Comparison of ENCODE assay signal across 32 cellular contexts in genomic region chr15:86077070-86077469, GRCh38. TPM values are rescaled to one million over a fixed set of nuclear protein-coding genes. Genes with fewer than 3 reads are reported as not detected.
DNase-seq lines count a peak whose midpoint lies in the region; ATAC-seq and TF ChIP-seq lines count a peak whose summit lies in the region.
"Had no signal": no experiment of that assay in that cellular context is flagged by ENCODE, and none has a peak within 500 bp of the region (broad histone marks: within the 10 kb centered on the region; RNA-seq: fewer than 3 reads in every experiment).

No MANE protein-coding gene starts in this region.

- H3K36me3 ChIP-seq in H7 (replicated peaks; ENCODE audit: control insufficient read depth, insufficient read depth, low read length) (no peaks in the 10 kb centered on the region), endodermal cell (ENCODE audit: control insufficient read depth, insufficient read depth, low read length) (no peaks in the 10 kb centered on the region), neural progenitor cell (no peaks in the 10 kb centered on the region), sigmoid colon (no peaks in the 10 kb centered on the region)
- H3K36me3 ChIP-seq: adrenal gland, esophagus squamous epithelium, heart left ventricle, right atrium auricular region, stomach, thyroid gland had no signal

- H3K4me3 ChIP-seq in H7 (ENCODE audit: insufficient read depth, low read depth, low read length) (no peak overlapping the region), endodermal cell (ENCODE audit: low read length) (peak overlapping the region; percentile 33), neural progenitor cell (no peak overlapping the region), sigmoid colon (no peak overlapping the region)
- H3K4me3 ChIP-seq: adrenal gland, body of pancreas, esophagus squamous epithelium, heart left ventricle, right atrium auricular region, stomach, thyroid gland had no signal

- TF ChIP-seq CTCF in endodermal cell (conservative IDR thresholded peaks at IDR 0.05) = peak; percentile 61
- TF ChIP-seq CTCF in neural progenitor cell (IDR thresholded peaks at IDR 0.05) = no peak
- no peak for TF ChIP-seq CTCF in sigmoid colon (IDR thresholded peaks at IDR 0.05)

- H3K27ac Mint-ChIP-seq in endodermal cell (peak overlapping the region; percentile 69), neural progenitor cell (peak overlapping the region; percentile 80)
- H3K27ac Mint-ChIP-seq: activated CD8-positive, alpha-beta T cell treated with anti-CD3 and anti-CD28 coated beads for 36 hours; activated naive CD4-positive, alpha-beta T cell treated with anti-CD3 and anti-CD28 coated beads, Interleukin-2, amount 10 ng/mL, durations not matched to agents 7 days and 5 days; dendritic cell treated with granulocyte-macrophage colony-stimulating factor and Interleukin-4, amounts not matched to agents 40 ng/mL and 50 ng/mL, for 4 days; memory B cell; T-helper 17 cell had no signal

- H3K4me1 ChIP-seq in endodermal cell (ENCODE audit: control insufficient read depth, insufficient read depth, low read length) (peaks cover 13% of the 10 kb centered on the region), neural progenitor cell (peaks cover 56% of the 10 kb centered on the region), sigmoid colon (no peaks in the 10 kb centered on the region)
- H3K4me1 ChIP-seq: adrenal gland, body of pancreas, esophagus squamous epithelium, foreskin keratinocyte, heart left ventricle, parathyroid adenoma, right atrium auricular region, thyroid gland had no signal

- H3K9ac ChIP-seq in endodermal cell (ENCODE audit: extremely low read depth, low read length, poor library complexity, severe bottlenecking) (no peak overlapping the region), neural progenitor cell (no peak overlapping the region)
- H3K9ac ChIP-seq: parathyroid adenoma had no signal

- 52 to 60% methylated on average over 2 of the region's 2 CpGs for WGBS in endodermal cell (ENCODE audit: insufficient coverage in 1 of 2, insufficient read length in 1 of 2), 2 experiments
- 27 to 36% methylated on average over 2 of the region's 2 CpGs for WGBS in sigmoid colon, 2 donors

- DNase-seq in H7 (peak; percentile 26), NAMALWA (ENCODE audit: low spot score) (peak; percentile 3), endodermal cell (peak; percentile 60), neural progenitor cell (ENCODE audit: low spot score) (no peak), sigmoid colon (no peak)
- no peak for DNase-seq in activated T-cell treated with anti-CD3 and anti-CD28 coated beads, Interleukin-2, amount 50 U/mL, for 4 hours
- DNase-seq: activated CD8-positive, alpha-beta memory T cell treated with anti-CD3 and anti-CD28 coated beads, Interleukin-2, amount 50 U/mL, for 48 hours; activated CD8-positive, alpha-beta T cell treated with anti-CD3 and anti-CD28 coated beads for 36 hours; activated naive CD4-positive, alpha-beta T cell treated with anti-CD3 and anti-CD28 coated beads, Interleukin-2, amount 10 ng/mL, durations not matched to agents 7 days and 5 days; adrenal gland; body of pancreas; esophagus squamous epithelium; foreskin keratinocyte; heart left ventricle; NCI-H1092 treated with DMSO at 0.1 percent for 48 hours; NCI-H1694 treated with DMSO at 0.1 percent for 48 hours; OCI-M1; stimulated activated CD4-positive, alpha-beta T cell treated with anti-CD3 and anti-CD28 coated beads, Interleukin-2, amount 100 ng/mL, for 24 hours; stimulated activated CD8-positive, alpha-beta memory T cell treated with anti-CD3 and anti-CD28 coated beads, Interleukin-4, amount 100 ng/mL, for 48 hours; stomach; T-helper 17 cell; thyroid gland had no signal

- H3K9me3 ChIP-seq in endodermal cell (ENCODE audit: control insufficient read depth, low read length) (no peaks in the 10 kb centered on the region), neural progenitor cell (ENCODE audit: low read depth) (no peaks in the 10 kb centered on the region), sigmoid colon (no peaks in the 10 kb centered on the region)
- H3K9me3 ChIP-seq: adrenal gland, body of pancreas, esophagus squamous epithelium, heart left ventricle, right atrium auricular region, stomach, thyroid gland had no signal

- H3K4me1 Mint-ChIP-seq in endodermal cell = peaks cover 42% of the 10 kb centered on the region
- peaks cover 47% of the 10 kb centered on the region for H3K4me1 Mint-ChIP-seq in neural progenitor cell
- H3K4me1 Mint-ChIP-seq in activated T-cell treated with anti-CD3 and anti-CD28 coated beads, Interleukin-2, amount 50 U/mL, for 4 hours (ENCODE audit: low read depth) = no peaks in the 10 kb centered on the region
- H3K4me1 Mint-ChIP-seq: activated naive CD4-positive, alpha-beta T cell treated with anti-CD3 and anti-CD28 coated beads, Interleukin-2, amount 10 ng/mL, durations not matched to agents 7 days and 5 days; memory B cell; T-helper 17 cell had no signal

- H3K4me3 Mint-ChIP-seq in endodermal cell (no peak overlapping the region), neural progenitor cell (peak overlapping the region; percentile 3)
- H3K4me3 Mint-ChIP-seq in activated T-cell treated with anti-CD3 and anti-CD28 coated beads, Interleukin-2, amount 50 U/mL, for 4 hours = no peak overlapping the region
- H3K4me3 Mint-ChIP-seq: activated CD8-positive, alpha-beta T cell treated with anti-CD3 and anti-CD28 coated beads for 36 hours; activated naive CD4-positive, alpha-beta T cell treated with anti-CD3 and anti-CD28 coated beads, Interleukin-2, amount 10 ng/mL, durations not matched to agents 7 days and 5 days; dendritic cell treated with granulocyte-macrophage colony-stimulating factor and Interleukin-4, amounts not matched to agents 40 ng/mL and 50 ng/mL, for 4 days; memory B cell; neural crest cell; T-helper 17 cell had no signal

- no peak for TF ChIP-seq POLR2A in sigmoid colon (IDR thresholded peaks at IDR 0.05)

- no peak for ATAC-seq in activated T-cell treated with anti-CD3 and anti-CD28 coated beads, Interleukin-2, amount 50 U/mL, for 4 hours
- ATAC-seq in HG03280 (IDR thresholded peaks at IDR 0.05; ENCODE audit: unreplicated experiment) = no peak
- ATAC-seq: activated CD8-positive, alpha-beta T cell treated with anti-CD3 and anti-CD28 coated beads for 36 hours; body of pancreas; foreskin keratinocyte; heart left ventricle; T-helper 17 cell had no signal

- H3K4me2 ChIP-seq in neural progenitor cell = peak overlapping the region; percentile 59

- H3K27me3 Mint-ChIP-seq in endodermal cell (ENCODE audit: insufficient read depth) (no peaks in the 10 kb centered on the region), neural progenitor cell (ENCODE audit: insufficient read depth, low read depth) (peaks cover 3% of the 10 kb centered on the region)
- H3K27me3 Mint-ChIP-seq in activated T-cell treated with anti-CD3 and anti-CD28 coated beads, Interleukin-2, amount 50 U/mL, for 4 hours (ENCODE audit: low read depth) = peaks cover 4% of the 10 kb centered on the region
- H3K27me3 Mint-ChIP-seq: dendritic cell treated with granulocyte-macrophage colony-stimulating factor and Interleukin-4, amounts not matched to agents 40 ng/mL and 50 ng/mL, for 4 days had no signal

- intact Hi-C loops in sigmoid colon (cut with DNase I) = no loop called here

- TF ChIP-seq EP300 in sigmoid colon (IDR thresholded peaks at IDR 0.05) = no peak

- H3K36me3 Mint-ChIP-seq in endodermal cell (ENCODE audit: low read depth) (no peaks in the 10 kb centered on the region), neural progenitor cell (no peaks in the 10 kb centered on the region)
- H3K36me3 Mint-ChIP-seq in activated T-cell treated with anti-CD3 and anti-CD28 coated beads, Interleukin-2, amount 50 U/mL, for 4 hours (ENCODE audit: insufficient read depth) = no peaks in the 10 kb centered on the region
- H3K36me3 Mint-ChIP-seq: activated naive CD4-positive, alpha-beta T cell treated with anti-CD3 and anti-CD28 coated beads, Interleukin-2, amount 10 ng/mL, durations not matched to agents 7 days and 5 days; memory B cell had no signal

- no peaks in the 10 kb centered on the region for H4K20me1 ChIP-seq in neural progenitor cell (ENCODE audit: low read depth)

- H3F3A ChIP-seq in neural progenitor cell (ENCODE audit: low read depth) = peaks cover 7% of the 10 kb centered on the region

- H2AFZ ChIP-seq in neural progenitor cell (replicated peaks) = no peak overlapping the region
- H2AFZ ChIP-seq: parathyroid adenoma had no signal

- H3K27ac ChIP-seq in endodermal cell (ENCODE audit: low read depth, low read length) = no peak overlapping the region
- peak overlapping the region; percentile 67 for H3K27ac ChIP-seq in neural progenitor cell
- H3K27ac ChIP-seq in sigmoid colon = no peak overlapping the region
- H3K27ac ChIP-seq: adrenal gland, body of pancreas, esophagus squamous epithelium, foreskin keratinocyte, heart left ventricle, parathyroid adenoma, right atrium auricular region, RWPE1, stomach, thyroid gland had no signal

- H3K9me3 Mint-ChIP-seq in endodermal cell = no peaks in the 10 kb centered on the region
- no peaks in the 10 kb centered on the region for H3K9me3 Mint-ChIP-seq in neural progenitor cell
- H3K9me3 Mint-ChIP-seq in activated T-cell treated with anti-CD3 and anti-CD28 coated beads, Interleukin-2, amount 50 U/mL, for 4 hours = no peaks in the 10 kb centered on the region
- H3K9me3 Mint-ChIP-seq: activated CD8-positive, alpha-beta T cell treated with anti-CD3 and anti-CD28 coated beads for 36 hours; activated naive CD4-positive, alpha-beta T cell treated with anti-CD3 and anti-CD28 coated beads, Interleukin-2, amount 10 ng/mL, durations not matched to agents 7 days and 5 days; dendritic cell treated with granulocyte-macrophage colony-stimulating factor and Interleukin-4, amounts not matched to agents 40 ng/mL and 50 ng/mL, for 4 days; memory B cell; neural crest cell had no signal

- H3K79me2 ChIP-seq in neural progenitor cell (ENCODE audit: low read depth) = no peaks in the 10 kb centered on the region
- H3K79me2 ChIP-seq: parathyroid adenoma had no signal

- H3K27me3 ChIP-seq in H7 (ENCODE audit: control insufficient read depth, insufficient read depth, low read length) = no peaks in the 10 kb centered on the region
- no peaks in the 10 kb centered on the region for H3K27me3 ChIP-seq in endodermal cell (ENCODE audit: control insufficient read depth, insufficient read depth, low read length, poor library complexity, severe bottlenecking)
- H3K27me3 ChIP-seq in neural progenitor cell = no peaks in the 10 kb centered on the region
- peaks cover 0 to 2% (median 0%) of the 10 kb centered on the region in 3 donors for H3K27me3 ChIP-seq in sigmoid colon
- H3K27me3 ChIP-seq: adrenal gland, foreskin keratinocyte, right atrium auricular region, thyroid gland had no signal

RNA-seq across cellular contexts. Expression of gene AGBL1, which starts 2.6 kb away (rescaled TPM):
- not detected in 2 replicates for total RNA-seq in H7 (2014; rRNA removed; shearing (Covaris generic))
- under 1 TPM; 0.07 to 0.11 TPM for total RNA-seq in endodermal cell
- 0.21 TPM for polyA plus RNA-seq in endodermal cell (2013, experiment 1 of 2)
- 0.12 TPM for polyA plus RNA-seq in endodermal cell (2013, experiment 2 of 2)
- total RNA-seq in neural progenitor cell (ENCODE audit: low replicate concordance) = 5.5 and 6.2 TPM in 2 replicates
- total RNA-seq in sigmoid colon = under 1 TPM in 2 of 4 donors, not detected in 2; 0.16 to 0.28 TPM
- polyA plus RNA-seq in sigmoid colon = not detected
- under 1 TPM in 1 of 3 donors, not detected in 2; 0.05 TPM for total RNA-seq in activated T-cell treated with anti-CD3 and anti-CD28 coated beads, Interleukin-2, amount 50 U/mL, for 4 hours
- total RNA-seq: activated CD8-positive, alpha-beta T cell treated with anti-CD3 and anti-CD28 coated beads for 36 hours; body of pancreas; foreskin keratinocyte; G401; right atrium auricular region; T-helper 17 cell; thyroid gland had no signal
- polyA plus RNA-seq: AG04450, BJ, foreskin keratinocyte, stomach had no signal

Comparison
In these comparisons a context has a peak if more than half of its experiments do, and no peak if none do; other contexts are left out.
1. DNase-seq: peak in H7 (single experiment), NAMALWA (single experiment) and endodermal cell (single experiment); none in neural progenitor cell (single experiment), sigmoid colon (single experiment) and activated T-cell treated with anti-CD3 and anti-CD28 coated beads, Interleukin-2, amount 50 U/mL, for 4 hours (single experiment).